ENCODE assay signal across 9 cellular contexts in genomic region chr3:42061711-42062408, GRCh38. TPM values are rescaled to one million over a fixed set of nuclear protein-coding genes. Genes with fewer than 3 reads are reported as not detected.
DNase-seq lines count a peak whose midpoint lies in the region; ATAC-seq and TF ChIP-seq lines count a peak whose summit lies in the region.
"Had no signal": no experiment of that assay in that cellular context is flagged by ENCODE, and none has a peak within 500 bp of the region (broad histone marks: within the 10 kb centered on the region; RNA-seq: fewer than 3 reads in every experiment).

No MANE protein-coding gene starts in this region.

- H3K4me2 ChIP-seq in neural progenitor cell = no peak overlapping the region

- H3K4me3 ChIP-seq in esophagus (ENCODE audit: low read depth in 1 of 2, low read length in 2 of 2) (no peak overlapping the region), neural progenitor cell (no peak overlapping the region)

- H3K27ac ChIP-seq in esophagus (ENCODE audit: low read depth in 2 of 2, low read length in 1 of 2) (peak overlapping the region; percentile 79 to 82), neural progenitor cell (no peak overlapping the region)

- H3K27ac Mint-ChIP-seq in CD14-positive monocyte (peak overlapping the region; percentile 28 to 91 (median 79)), neural progenitor cell (peak overlapping the region; percentile 39), T-cell (no peak overlapping the region)
- H3K27ac Mint-ChIP-seq in activated CD4-positive, alpha-beta memory T cell treated with anti-CD3 and anti-CD28 coated beads, Interleukin-2, amount 10 ng/mL, durations not matched to agents 7 days and 5 days = no peak overlapping the region

- intact Hi-C loops in CD14-positive monocyte (cut with micrococcal nuclease) = loop anchor here in 1 of 2 donors (10.0 kb wide), 1 partner anchor 47 kb away; no protein-coding TSS in a partner anchor

- peaks cover 30% of the 10 kb centered on the region for H3F3A ChIP-seq in neural progenitor cell (ENCODE audit: low read depth)

- peaks cover 0 to 2% (median 0%) of the 10 kb centered on the region in 3 donors for H3K27me3 Mint-ChIP-seq in CD14-positive monocyte (ENCODE audit: low read depth in 3 of 3)
- peaks cover 5% of the 10 kb centered on the region for H3K27me3 Mint-ChIP-seq in neural progenitor cell (ENCODE audit: insufficient read depth, low read depth)
- no peaks in the 10 kb centered on the region for H3K27me3 Mint-ChIP-seq in T-cell
- no peaks in the 10 kb centered on the region for H3K27me3 Mint-ChIP-seq in activated CD4-positive, alpha-beta memory T cell treated with anti-CD3 and anti-CD28 coated beads, Interleukin-2, amount 10 ng/mL, durations not matched to agents 7 days and 5 days
- H3K27me3 Mint-ChIP-seq: central memory CD8-positive, alpha-beta T cell had no signal

- H3K4me1 Mint-ChIP-seq in CD14-positive monocyte (peaks cover 48% of the 10 kb centered on the region), neural progenitor cell (peaks cover 67% of the 10 kb centered on the region), T-cell (peaks cover 21 to 26% (median 25%) of the 10 kb centered on the region in 3 donors)
- peaks cover 4% of the 10 kb centered on the region for H3K4me1 Mint-ChIP-seq in activated CD4-positive, alpha-beta memory T cell treated with anti-CD3 and anti-CD28 coated beads, Interleukin-2, amount 10 ng/mL, durations not matched to agents 7 days and 5 days

- peaks cover 18% of the 10 kb centered on the region for H4K20me1 ChIP-seq in neural progenitor cell (ENCODE audit: low read depth)

- peaks cover 3 to 8% of the 10 kb centered on the region in 2 donors for H3K36me3 Mint-ChIP-seq in CD14-positive monocyte
- H3K36me3 Mint-ChIP-seq in neural progenitor cell = peaks cover 2% of the 10 kb centered on the region
- H3K36me3 Mint-ChIP-seq in T-cell = peaks cover 5% of the 10 kb centered on the region
- no peaks in the 10 kb centered on the region for H3K36me3 Mint-ChIP-seq in activated CD4-positive, alpha-beta memory T cell treated with anti-CD3 and anti-CD28 coated beads, Interleukin-2, amount 10 ng/mL, durations not matched to agents 7 days and 5 days (ENCODE audit: low read depth)

- WGBS in esophagus, 2 donors = 21 to 36% methylated on average over 6 of the region's 6 CpGs

- H3K9me3 Mint-ChIP-seq in CD14-positive monocyte (peaks cover 0 to 3% (median 0%) of the 10 kb centered on the region in 7 donors), neural progenitor cell (no peaks in the 10 kb centered on the region), T-cell (no peaks in the 10 kb centered on the region)
- H3K9me3 Mint-ChIP-seq in activated CD4-positive, alpha-beta memory T cell treated with anti-CD3 and anti-CD28 coated beads, Interleukin-2, amount 10 ng/mL, durations not matched to agents 7 days and 5 days = no peaks in the 10 kb centered on the region
- H3K9me3 Mint-ChIP-seq: central memory CD8-positive, alpha-beta T cell had no signal

- H3K27me3 ChIP-seq in esophagus (ENCODE audit: control insufficient read depth in 1 of 2, insufficient read depth in 2 of 2, low read length in 2 of 2) (no peaks in the 10 kb centered on the region), neural progenitor cell (no peaks in the 10 kb centered on the region)

- H3K9ac ChIP-seq in neural progenitor cell = no peak overlapping the region

- no peak overlapping the region for H3K4me3 Mint-ChIP-seq in CD14-positive monocyte
- H3K4me3 Mint-ChIP-seq in neural progenitor cell = no peak overlapping the region
- no peak overlapping the region for H3K4me3 Mint-ChIP-seq in T-cell
- no peak overlapping the region for H3K4me3 Mint-ChIP-seq in activated CD4-positive, alpha-beta memory T cell treated with anti-CD3 and anti-CD28 coated beads, Interleukin-2, amount 10 ng/mL, durations not matched to agents 7 days and 5 days
- H3K4me3 Mint-ChIP-seq: central memory CD8-positive, alpha-beta T cell had no signal

- ATAC-seq in T-cell (replicated peaks in 1 of 4) = no peak

- DNase-seq in CD14-positive monocyte (ENCODE audit: low spot score) (no peak), NCI-H446 (lab: John Stamatoyannopoulos, UW) (peak; percentile 71 to 91), neural progenitor cell (ENCODE audit: low spot score) (no peak), NCI-H2196 treated with DMSO at 0.1 percent for 48 hours (lab: John Stamatoyannopoulos, UW; ENCODE audit: unreplicated experiment) (no peak), SKM-1 treated with dmso at 0.1 percent for 144 hours (lab: John Stamatoyannopoulos, UW; ENCODE audit: unreplicated experiment) (no peak), T-cell (no peak)
- DNase-seq in activated CD4-positive, alpha-beta memory T cell treated with anti-CD3 and anti-CD28 coated beads, Interleukin-2, amount 10 ng/mL, durations not matched to agents 7 days and 5 days = no peak

- CTCF ChIA-PET in T-cell (lab: Charles Lee) = no interaction called here
- CTCF ChIA-PET in activated CD4-positive, alpha-beta memory T cell treated with anti-CD3 and anti-CD28 coated beads, Interleukin-2, amount 10 ng/mL, durations not matched to agents 7 days and 5 days (lab: Charles Lee) = no interaction called here

- H3K79me2 ChIP-seq in neural progenitor cell (ENCODE audit: low read depth) = peaks cover 58% of the 10 kb centered on the region

- TF ChIP-seq CTCF in CD14-positive monocyte (IDR thresholded peaks at IDR 0.05) (no peak), neural progenitor cell (IDR thresholded peaks at IDR 0.05) (no peak)

- H3K4me1 ChIP-seq in esophagus (ENCODE audit: control insufficient read depth in 2 of 2, insufficient read depth in 2 of 2, low read length in 1 of 2) (peaks cover 2 to 5% of the 10 kb centered on the region in 2 donors), neural progenitor cell (peaks cover 34% of the 10 kb centered on the region)

- H3K36me3 ChIP-seq in esophagus (ENCODE audit: control insufficient read depth in 2 of 2, insufficient read depth in 2 of 2, low read length in 1 of 2) (no peaks in the 10 kb centered on the region), neural progenitor cell (no peaks in the 10 kb centered on the region)

- POLR2A ChIA-PET in T-cell (lab: Charles Lee) = interaction anchor here in 1 of 2 donors (0.5 kb wide), 1 partner anchor 118 kb away, joined by 7 read pairs; no protein-coding TSS in a partner anchor
- POLR2A ChIA-PET in activated CD4-positive, alpha-beta memory T cell treated with anti-CD3 and anti-CD28 coated beads, Interleukin-2, amount 10 ng/mL, durations not matched to agents 7 days and 5 days (lab: Charles Lee) = no interaction called here

- H3K9me3 ChIP-seq in esophagus (ENCODE audit: control insufficient read depth in 2 of 2, insufficient read depth in 1 of 2, low read depth in 1 of 2, low read length in 1 of 2) (no peaks in the 10 kb centered on the region), neural progenitor cell (ENCODE audit: low read depth) (no peaks in the 10 kb centered on the region)

- no peak overlapping the region for H2AFZ ChIP-seq in neural progenitor cell (replicated peaks)

RNA-seq across cellular contexts. Expression of gene TRAK1, which starts 29.3 kb away (rescaled TPM):
- 1 to 10 TPM; 6.6 to 7.0 TPM for polyA plus RNA-seq in CD14-positive monocyte
- polyA plus RNA-seq in esophagus = 10 to 100 TPM; 12.2 to 21.4 TPM
- total RNA-seq in neural progenitor cell (ENCODE audit: low replicate concordance) = 32.2 and 41.3 TPM in 2 replicates
- 10 to 100 TPM; 18.5 to 22.4 (median 20.4) TPM for total RNA-seq in T-cell
- total RNA-seq in activated CD4-positive, alpha-beta memory T cell treated with anti-CD3 and anti-CD28 coated beads, Interleukin-2, amount 10 ng/mL, durations not matched to agents 7 days and 5 days = 10 to 100 TPM; 23.7 to 25.9 TPM

Comparison
In these comparisons a context has a peak if more than half of its experiments do, and no peak if none do; other contexts are left out.
1. DNase-seq: peak in NCI-H446 (2 of 2); none in CD14-positive monocyte (single experiment), neural progenitor cell (single experiment), NCI-H2196 treated with DMSO at 0.1 percent for 48 hours (single experiment), SKM-1 treated with dmso at 0.1 percent for 144 hours (single experiment), T-cell (0 of 34) and activated CD4-positive, alpha-beta memory T cell treated with anti-CD3 and anti-CD28 coated beads, Interleukin-2, amount 10 ng/mL, durations not matched to agents 7 days and 5 days (single experiment).
2. H3K27ac Mint-ChIP-seq: peak in CD14-positive monocyte (7 of 7) and neural progenitor cell (single experiment); none in T-cell (0 of 2) and activated CD4-positive, alpha-beta memory T cell treated with anti-CD3 and anti-CD28 coated beads, Interleukin-2, amount 10 ng/mL, durations not matched to agents 7 days and 5 days (single experiment).